Comparison of ENCODE assay signal across 8 cellular contexts in genomic region chr11:120235024-120235628, GRCh38. TPM values are rescaled to one million over a fixed set of nuclear protein-coding genes. Genes with fewer than 3 reads are reported as not detected.
DNase-seq lines count a peak whose midpoint lies in the region; ATAC-seq and TF ChIP-seq lines count a peak whose summit lies in the region.

No MANE protein-coding gene starts in this region.

- DNase-seq in SIG-M5 treated with dmso at 0.1 percent for 504 hours (lab: John Stamatoyannopoulos, UW; ENCODE audit: unreplicated experiment) (peak; percentile 15), SIG-M5 (lab: John Stamatoyannopoulos, UW) (no peak), NCI-H187 treated with DMSO at 0.1 percent for 48 hours (lab: John Stamatoyannopoulos, UW) (peak; percentile 14), dermis blood vessel endothelial cell (peak; percentile 83), mesothelial cell of epicardium (ENCODE audit: low spot score in 2 of 2, unreplicated experiment in 2 of 2) (peak in 1 of 2 experiments; percentile 77), A172 (ENCODE audit: low spot score) (no peak)
- DNase-seq in activated CD4-positive, alpha-beta T cell treated with anti-CD3 and anti-CD28 coated beads for 1 hour, result peak; percentile 32
- DNase-seq in stimulated activated naive CD8-positive, alpha-beta T cell treated with anti-CD3 and anti-CD28 coated beads, Interleukin-15, amount 100 ng/mL, for 72 hours, result peak; percentile 65 to 74

- TF ChIP-seq CTCF in mesothelial cell of epicardium (IDR thresholded peaks at IDR 0.05; ENCODE audit: unreplicated experiment), result peak; percentile 58

- no peaks in the 10 kb centered on the region for H3K36me3 Mint-ChIP-seq in mesothelial cell of epicardium

- no peaks in the 10 kb centered on the region for H3K9me3 Mint-ChIP-seq in mesothelial cell of epicardium
- no peaks in the 10 kb centered on the region for H3K9me3 Mint-ChIP-seq in stimulated activated naive CD8-positive, alpha-beta T cell treated with anti-CD3 and anti-CD28 coated beads, Interleukin-15, amount 100 ng/mL, for 72 hours

- H3K27ac Mint-ChIP-seq in mesothelial cell of epicardium, result no peak overlapping the region
- peak overlapping the region in 1 of 2 donors; percentile 9 for H3K27ac Mint-ChIP-seq in stimulated activated naive CD8-positive, alpha-beta T cell treated with anti-CD3 and anti-CD28 coated beads, Interleukin-15, amount 100 ng/mL, for 72 hours

- peak; percentile 74 for ATAC-seq in stimulated activated naive CD8-positive, alpha-beta T cell treated with anti-CD3 and anti-CD28 coated beads, Interleukin-15, amount 100 ng/mL, for 72 hours

- H3K4me3 Mint-ChIP-seq in mesothelial cell of epicardium, result no peak overlapping the region
- H3K4me3 Mint-ChIP-seq in stimulated activated naive CD8-positive, alpha-beta T cell treated with anti-CD3 and anti-CD28 coated beads, Interleukin-15, amount 100 ng/mL, for 72 hours, result no peak overlapping the region

- peaks cover 7% of the 10 kb centered on the region for H3K4me1 Mint-ChIP-seq in mesothelial cell of epicardium
- H3K4me1 Mint-ChIP-seq in stimulated activated naive CD8-positive, alpha-beta T cell treated with anti-CD3 and anti-CD28 coated beads, Interleukin-15, amount 100 ng/mL, for 72 hours, result no peaks in the 10 kb centered on the region

- peaks cover 52% of the 10 kb centered on the region for H3K27me3 Mint-ChIP-seq in mesothelial cell of epicardium (ENCODE audit: low read depth)
- H3K27me3 Mint-ChIP-seq in stimulated activated naive CD8-positive, alpha-beta T cell treated with anti-CD3 and anti-CD28 coated beads, Interleukin-15, amount 100 ng/mL, for 72 hours, result peaks cover 65% of the 10 kb centered on the region

RNA-seq across cellular contexts. Expression of gene POU2F3, which starts 4.8 kb away (rescaled TPM):
- under 0.01 TPM in 1 of 2 replicates, not detected in the other for total RNA-seq in dermis blood vessel endothelial cell
- 0.55 to 0.98 TPM (median 0.86 TPM) in 3 replicates for total RNA-seq in mesothelial cell of epicardium
- 0.07 and 0.48 TPM in 2 replicates for total RNA-seq in A172 (2014; rRNA removed; shearing (Covaris generic))

RNA-seq across cellular contexts. Expression of gene OAF, which starts 24.3 kb away (rescaled TPM):
- total RNA-seq in dermis blood vessel endothelial cell, result 25.7 and 32.3 TPM in 2 replicates
- total RNA-seq in mesothelial cell of epicardium, result 32.2 to 35.8 TPM (median 33.8 TPM) in 3 replicates
- total RNA-seq in A172 (2014; rRNA removed; shearing (Covaris generic)), result 45.9 and 57.6 TPM in 2 replicates

Comparison
In these comparisons a context has a peak if more than half of its experiments do, and no peak if none do; other contexts are left out.
1. DNase-seq: peak in SIG-M5 treated with dmso at 0.1 percent for 504 hours (single experiment), NCI-H187 treated with DMSO at 0.1 percent for 48 hours (single experiment), activated CD4-positive, alpha-beta T cell treated with anti-CD3 and anti-CD28 coated beads for 1 hour (single experiment), dermis blood vessel endothelial cell (single experiment) and stimulated activated naive CD8-positive, alpha-beta T cell treated with anti-CD3 and anti-CD28 coated beads, Interleukin-15, amount 100 ng/mL, for 72 hours (2 of 2); none in SIG-M5 (single experiment) and A172 (single experiment).